ENCODE assay signal across 8 cellular contexts in the genomic region with DNA sequence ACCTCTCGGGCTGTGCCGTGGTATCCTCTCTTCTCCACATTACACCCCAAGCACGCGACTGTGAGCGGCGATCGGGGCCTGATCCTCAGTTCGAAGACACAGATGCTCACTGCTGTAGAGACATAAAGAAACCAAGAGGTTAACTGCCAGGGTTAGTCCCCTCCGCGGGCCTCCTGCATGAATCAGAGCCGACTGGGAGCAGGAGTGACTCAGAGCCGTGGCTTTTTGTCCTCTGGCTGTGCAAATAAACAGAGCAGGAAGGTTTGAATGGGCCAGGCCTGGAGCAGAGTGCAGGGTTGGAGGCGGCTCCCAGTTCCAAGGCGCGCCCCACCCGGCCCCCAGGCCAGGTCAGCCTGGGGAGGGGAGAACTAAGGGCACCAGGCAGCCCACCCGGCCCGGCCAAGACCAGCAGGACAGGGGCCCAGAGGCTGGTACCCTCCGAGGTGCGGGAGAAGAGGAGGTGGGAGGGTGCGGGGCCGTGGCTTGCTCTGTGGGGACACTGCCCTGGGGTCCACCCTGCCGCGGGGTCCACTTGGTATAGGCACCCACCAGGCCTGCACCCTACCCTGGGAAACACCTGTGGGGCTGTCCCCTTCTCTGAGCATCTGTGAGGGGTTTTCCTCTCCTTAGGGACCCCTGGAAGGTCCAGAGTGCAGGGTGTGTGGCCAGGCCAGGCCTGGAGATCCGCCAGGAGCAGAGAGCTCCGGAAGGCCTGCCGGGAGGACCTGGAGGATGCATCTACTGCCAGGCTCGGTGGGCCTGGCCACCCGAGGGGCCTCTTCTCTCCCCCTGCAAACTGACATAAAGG. TPM values are rescaled to one million over a fixed set of nuclear protein-coding genes. Genes with fewer than 3 reads are reported as not detected.
DNase-seq lines count a peak whose midpoint lies in the region; ATAC-seq and TF ChIP-seq lines count a peak whose summit lies in the region.

No MANE protein-coding gene starts in this region.

- peak; percentile 94 for ATAC-seq in left lung
- ATAC-seq in GM21717 (IDR thresholded peaks at IDR 0.05; ENCODE audit: unreplicated experiment): no peak

- H3K4me1 ChIP-seq in left lung: peaks cover 20 to 35% of the 10 kb centered on the region in 2 donors

- H3K36me3 ChIP-seq in left lung: no peaks in the 10 kb centered on the region

- no peaks in the 10 kb centered on the region for H3K9me3 ChIP-seq in left lung

- TF ChIP-seq CTCF in left lung (IDR thresholded peaks at IDR 0.05): no peak

- H3K4me3 ChIP-seq in left lung: no peak overlapping the region

- in situ Hi-C loops in T47D (cut with HindIII; ENCODE audit: low pct_unique_long_range_greater_than_20kb, low sequenced_read_pairs): no loop called here

- DNase-seq in GM04503 (ENCODE audit: low read depth) (peak; percentile 98), NCI-H460 (ENCODE audit: extremely low read depth, low read depth) (peak; percentile 94), T47D (ENCODE audit: low read depth in 1 of 2, low spot score in 1 of 2) (peak; percentile 79 to 82), left lung (peak; percentile 87 to 89), T-helper 1 cell (no peak), germinal center (ENCODE audit: low spot score) (no peak)
- DNase-seq in stimulated activated CD4-positive, alpha-beta T cell treated with anti-CD3 and anti-CD28 coated beads, Interleukin-4, amount 100 ng/mL, for 48 hours (ENCODE audit: low read depth in 2 of 2): peak; percentile 34 to 55

- peak overlapping the region; percentile 76 to 78 for H3K27ac ChIP-seq in left lung

- intact Hi-C loops in left lung (cut with DNase I): no loop called here

- H3K27me3 ChIP-seq in left lung: peaks cover 0 to 23% of the 10 kb centered on the region in 2 donors

RNA-seq across cellular contexts. Expression of gene TWIST2, which starts 16.5 kb away (rescaled TPM):
- total RNA-seq in NCI-H460 (2014; rRNA removed; shearing (Covaris generic)): 11.0 and 13.6 TPM in 2 replicates
- polyA plus RNA-seq in NCI-H460 (2014; cell fraction: nucleus; rRNA removed): 5.6 and 17.2 TPM in 2 replicates
- total RNA-seq in left lung: 10 to 100 TPM in 1 of 2 donors, 1 to 10 TPM in 1; 8.9 to 12.8 TPM

Comparison
In these comparisons a context has a peak if more than half of its experiments do, and no peak if none do; other contexts are left out.
1. DNase-seq: peak in GM04503 (single experiment), NCI-H460 (single experiment), T47D (2 of 2), left lung (2 of 2) and stimulated activated CD4-positive, alpha-beta T cell treated with anti-CD3 and anti-CD28 coated beads, Interleukin-4, amount 100 ng/mL, for 48 hours (2 of 2); none in T-helper 1 cell (0 of 5) and germinal center (single experiment).